9 cellular contexts compared by ENCODE assay signal in genomic region chr14:91830777-91831176, GRCh38. TPM values are rescaled to one million over a fixed set of nuclear protein-coding genes. Genes with fewer than 3 reads are reported as not detected.
A peak's percentile ranks its signal among the peaks of the same experiment; 100 is the strongest.
DNase-seq lines count a peak whose midpoint lies in the region; ATAC-seq and TF ChIP-seq lines count a peak whose summit lies in the region.
"Had no signal": no experiment of that assay in that cellular context is flagged by ENCODE, and none has a peak within 500 bp of the region (broad histone marks: within the 10 kb centered on the region; RNA-seq: fewer than 3 reads in every experiment).

No MANE protein-coding gene starts in this region.

- peaks cover 2% of the 10 kb centered on the region for H3K9me3 Mint-ChIP-seq in activated CD8-positive, alpha-beta T cell treated with anti-CD3 and anti-CD28 coated beads for 36 hours
- H3K9me3 Mint-ChIP-seq in activated CD8-positive, alpha-beta T cell treated with anti-CD3 and anti-CD28 coated beads, Interleukin-2, amount 10 ng/mL, durations not matched to agents 7 days and 5 days (ENCODE audit: insufficient read depth), result no peaks in the 10 kb centered on the region
- peaks cover 15% of the 10 kb centered on the region for H3K9me3 Mint-ChIP-seq in WTC11

- peaks cover 7% of the 10 kb centered on the region for H3K27me3 ChIP-seq in transverse colon
- H3K27me3 ChIP-seq: BLaER1 treated with 17β-estradiol and CSF1 and Interleukin-3, amounts not matched to agents 10 nM and 100 nM had no signal

- H3K9me3 ChIP-seq in transverse colon, result no peaks in the 10 kb centered on the region

- no peaks in the 10 kb centered on the region for H3K36me3 ChIP-seq in transverse colon
- H3K36me3 ChIP-seq: BLaER1 treated with 17β-estradiol and CSF1 and Interleukin-3, amounts not matched to agents 10 nM and 100 nM had no signal

- no peaks in the 10 kb centered on the region for H3K27me3 Mint-ChIP-seq in activated CD8-positive, alpha-beta T cell treated with anti-CD3 and anti-CD28 coated beads for 36 hours
- peaks cover 16% of the 10 kb centered on the region for H3K27me3 Mint-ChIP-seq in activated CD8-positive, alpha-beta T cell treated with anti-CD3 and anti-CD28 coated beads, Interleukin-2, amount 10 ng/mL, durations not matched to agents 7 days and 5 days (ENCODE audit: low read depth)
- H3K27me3 Mint-ChIP-seq in WTC11 (ENCODE audit: low read depth), result no peaks in the 10 kb centered on the region; the same call in 1 of the 2 replicates

- no peak overlapping the region for H3K4me3 ChIP-seq in transverse colon
- H3K4me3 ChIP-seq: BLaER1 treated with 17β-estradiol and CSF1 and Interleukin-3, amounts not matched to agents 10 nM and 100 nM had no signal

- H3K4me1 Mint-ChIP-seq in activated CD8-positive, alpha-beta T cell treated with anti-CD3 and anti-CD28 coated beads for 36 hours (ENCODE audit: low read depth), result peaks cover 70% of the 10 kb centered on the region
- H3K4me1 Mint-ChIP-seq in activated CD8-positive, alpha-beta T cell treated with anti-CD3 and anti-CD28 coated beads, Interleukin-2, amount 10 ng/mL, durations not matched to agents 7 days and 5 days (ENCODE audit: low read depth), result peaks cover 34% of the 10 kb centered on the region
- peaks cover 57% of the 10 kb centered on the region for H3K4me1 Mint-ChIP-seq in WTC11

- intact Hi-C loops in activated CD8-positive, alpha-beta T cell treated with anti-CD3 and anti-CD28 coated beads for 36 hours (cut with micrococcal nuclease), result no loop called here
- intact Hi-C loops in transverse colon (cut with DNase I; ENCODE audit: low total_unique reads), result no loop called here

- peak overlapping the region; percentile 26 for H3K27ac Mint-ChIP-seq in activated CD8-positive, alpha-beta T cell treated with anti-CD3 and anti-CD28 coated beads for 36 hours
- no peak overlapping the region for H3K27ac Mint-ChIP-seq in activated CD8-positive, alpha-beta T cell treated with anti-CD3 and anti-CD28 coated beads, Interleukin-2, amount 10 ng/mL, durations not matched to agents 7 days and 5 days
- H3K27ac Mint-ChIP-seq in WTC11, result peak overlapping the region; percentile 99

- TF ChIP-seq EP300 in transverse colon (IDR thresholded peaks at IDR 0.05; ENCODE audit: low read depth), result no peak

- H3K4me1 ChIP-seq in transverse colon, result peaks cover 6 to 50% (median 25%) of the 10 kb centered on the region in 4 donors
- H3K4me1 ChIP-seq: BLaER1 treated with 17β-estradiol and CSF1 and Interleukin-3, amounts not matched to agents 10 nM and 100 nM had no signal

- peak; percentile 31 for DNase-seq in activated CD8-positive, alpha-beta T cell treated with anti-CD3 and anti-CD28 coated beads for 36 hours
- no peak for DNase-seq in activated CD8-positive, alpha-beta T cell treated with anti-CD3 and anti-CD28 coated beads, Interleukin-2, amount 10 ng/mL, durations not matched to agents 7 days and 5 days
- DNase-seq in WTC11 (ENCODE audit: low spot score) (peak; percentile 16), transverse colon (peak; percentile 63), HPDE6-E6E7 (ENCODE audit: extremely low spot score) (no peak), GM13976 (ENCODE audit: low spot score) (no peak)
- no peak for DNase-seq in stimulated activated CD4-positive, alpha-beta T cell treated with anti-CD3 and anti-CD28 coated beads, Interleukin-12 subunit alpha, Interleukin-12 subunit beta, amount 100 ng/mL, for 4 hours

- no peak for TF ChIP-seq POLR2A in transverse colon (IDR thresholded peaks at IDR 0.05)

- peaks cover 10% of the 10 kb centered on the region for H3K36me3 Mint-ChIP-seq in activated CD8-positive, alpha-beta T cell treated with anti-CD3 and anti-CD28 coated beads for 36 hours (ENCODE audit: low read depth)
- H3K36me3 Mint-ChIP-seq in activated CD8-positive, alpha-beta T cell treated with anti-CD3 and anti-CD28 coated beads, Interleukin-2, amount 10 ng/mL, durations not matched to agents 7 days and 5 days (ENCODE audit: low read depth), result peaks cover 44% of the 10 kb centered on the region
- peaks cover 11% of the 10 kb centered on the region for H3K36me3 Mint-ChIP-seq in WTC11

- CTCF ChIA-PET in activated CD8-positive, alpha-beta T cell treated with anti-CD3 and anti-CD28 coated beads for 36 hours (lab: Charles Lee), result interaction anchor here (1.3 kb wide), 1 partner anchor 62 kb away, joined by 3 read pairs; no protein-coding TSS in a partner anchor
- CTCF ChIA-PET in activated CD8-positive, alpha-beta T cell treated with anti-CD3 and anti-CD28 coated beads, Interleukin-2, amount 10 ng/mL, durations not matched to agents 7 days and 5 days (lab: Charles Lee), result interaction anchor here (1.2 kb wide), 1 partner anchor 115 kb away, joined by 4 read pairs; no protein-coding TSS in a partner anchor
- CTCF ChIA-PET in WTC11 (lab: Charles Lee), result interaction anchor here (0.6 to 0.9 kb wide), 2 partner anchors 49 to 181 kb away, joined by 3 read pairs; no protein-coding TSS in a partner anchor

- peak; percentile 45 for ATAC-seq in activated CD8-positive, alpha-beta T cell treated with anti-CD3 and anti-CD28 coated beads for 36 hours
- no peak for ATAC-seq in activated CD8-positive, alpha-beta T cell treated with anti-CD3 and anti-CD28 coated beads, Interleukin-2, amount 10 ng/mL, durations not matched to agents 7 days and 5 days
- ATAC-seq in HG03066 (IDR thresholded peaks at IDR 0.05; ENCODE audit: low read depth, unreplicated experiment) (peak; percentile 85), WTC11 (peak; percentile 92)

- no peak for TF ChIP-seq CTCF in activated CD8-positive, alpha-beta T cell treated with anti-CD3 and anti-CD28 coated beads for 36 hours (IDR thresholded peaks at IDR 0.05)
- TF ChIP-seq CTCF in WTC11 (IDR thresholded peaks at IDR 0.05) (no peak), transverse colon (IDR thresholded peaks at IDR 0.05) (no peak), GM13976 (IDR thresholded peaks at IDR 0.05; ENCODE audit: borderline replicate concordance, control extremely low read depth, extremely low read depth, insufficient read depth, missing control alignments) (no peak)

- 31 to 32% methylated on average over 3 of the region's 3 CpGs for WGBS in transverse colon (ENCODE audit: low coverage in 1 of 2), 2 donors

- H3K27ac ChIP-seq in transverse colon, result peak overlapping the region in 3 of 4 donors; percentile 6 to 55 (median 43)
- H3K27ac ChIP-seq: BLaER1 treated with 17β-estradiol and CSF1 and Interleukin-3, amounts not matched to agents 10 nM and 100 nM had no signal

- in situ Hi-C loops in transverse colon (cut with MboI; ENCODE audit: low pct_ligation_motif_present in 1 of 4, low pct_unique_long_range_greater_than_20kb in 1 of 4, low sequenced_read_pairs in 3 of 4), result no loop called here
- in situ Hi-C loops in GM13976 (cut with MboI; ENCODE audit: low sequenced_read_pairs, unreplicated experiment), result no loop called here

- no peak overlapping the region for H3K4me3 Mint-ChIP-seq in activated CD8-positive, alpha-beta T cell treated with anti-CD3 and anti-CD28 coated beads for 36 hours
- H3K4me3 Mint-ChIP-seq in activated CD8-positive, alpha-beta T cell treated with anti-CD3 and anti-CD28 coated beads, Interleukin-2, amount 10 ng/mL, durations not matched to agents 7 days and 5 days, result no peak overlapping the region
- H3K4me3 Mint-ChIP-seq in WTC11, result peak overlapping the region; percentile 56

- POLR2A ChIA-PET in activated CD8-positive, alpha-beta T cell treated with anti-CD3 and anti-CD28 coated beads for 36 hours (lab: Charles Lee), result interaction anchor here (0.5 to 0.6 kb wide), 3 partner anchors 8 to 114 kb away, joined by 3 to 6 read pairs (median 3); no protein-coding TSS in a partner anchor
- POLR2A ChIA-PET in activated CD8-positive, alpha-beta T cell treated with anti-CD3 and anti-CD28 coated beads, Interleukin-2, amount 10 ng/mL, durations not matched to agents 7 days and 5 days (lab: Charles Lee), result no interaction called here
- POLR2A ChIA-PET in WTC11 (lab: Charles Lee), result no interaction called here

TF ChIP-seq in WTC11, 78 proteins besides CTCF, POLR2A, EP300 and RAD21:
- TF ChIP-seq, protein P1, sequence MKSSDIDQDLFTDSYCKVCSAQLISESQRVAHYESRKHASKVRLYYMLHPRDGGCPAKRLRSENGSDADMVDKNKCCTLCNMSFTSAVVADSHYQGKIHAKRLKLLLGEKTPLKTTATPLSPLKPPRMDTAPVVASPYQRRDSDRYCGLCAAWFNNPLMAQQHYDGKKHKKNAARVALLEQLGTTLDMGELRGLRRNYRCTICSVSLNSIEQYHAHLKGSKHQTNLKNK (CRISPR knock-in tag; IDR thresholded peaks at IDR 0.05), result no peak
- TF ChIP-seq ZBTB21 (CRISPR knock-in tag; IDR thresholded peaks at IDR 0.05; ENCODE audit: borderline replicate concordance) (0 out of 2 replicates have a peak, but pooled peaks have one; percentile 54), NFYB (CRISPR knock-in tag; conservative IDR thresholded peaks at IDR 0.05; ENCODE audit: low read depth) (no peak), ZNF219 (CRISPR knock-in tag; IDR thresholded peaks at IDR 0.05; ENCODE audit: borderline replicate concordance) (no peak)

RNA-seq across cellular contexts. Expression of gene TC2N, which starts 36.6 kb away (rescaled TPM):
- total RNA-seq in activated CD8-positive, alpha-beta T cell treated with anti-CD3 and anti-CD28 coated beads for 36 hours, result 10 to 100 TPM; 28.5 to 32.5 TPM
- total RNA-seq in activated CD8-positive, alpha-beta T cell treated with anti-CD3 and anti-CD28 coated beads, Interleukin-2, amount 10 ng/mL, durations not matched to agents 7 days and 5 days, result 100 to 1,000 TPM; 119 to 120 TPM
- total RNA-seq in WTC11 (2021) (29.3 to 33.0 TPM (median 29.6 TPM) in 3 replicates), transverse colon (10 to 100 TPM; 36.0 to 85.4 (median 53.7) TPM)

Comparison
In these comparisons a context has a peak if more than half of its experiments do, and no peak if none do; other contexts are left out.
1. DNase-seq: peak in activated CD8-positive, alpha-beta T cell treated with anti-CD3 and anti-CD28 coated beads for 36 hours (single experiment), WTC11 (single experiment) and transverse colon (single experiment); none in activated CD8-positive, alpha-beta T cell treated with anti-CD3 and anti-CD28 coated beads, Interleukin-2, amount 10 ng/mL, durations not matched to agents 7 days and 5 days (single experiment), HPDE6-E6E7 (single experiment), GM13976 (single experiment) and stimulated activated CD4-positive, alpha-beta T cell treated with anti-CD3 and anti-CD28 coated beads, Interleukin-12 subunit alpha, Interleukin-12 subunit beta, amount 100 ng/mL, for 4 hours (single experiment).